9 cellular contexts compared by ENCODE assay signal in genomic region chr2:223247136-223247535, GRCh38.
A peak's percentile ranks its signal among the peaks of the same experiment; 100 is the strongest.
DNase-seq lines count a peak whose midpoint lies in the region; ATAC-seq, FAIRE-seq and TF ChIP-seq lines count a peak whose summit lies in the region.
"Had no signal": no experiment of that assay in that cellular context is flagged by ENCODE, and none has a peak within 500 bp of the region (broad histone marks: within the 10 kb centered on the region; RNA-seq: fewer than 3 reads in every experiment).

No MANE protein-coding gene starts in this region.

- no peak overlapping the region for H3K9ac ChIP-seq in HepG2 (ENCODE audit: insufficient read depth, low read depth, low read length)

- TF ChIP-seq POLR2A in HepG2 (IDR thresholded peaks at IDR 0.05; ENCODE audit: insufficient read depth in 1 of 2, low read depth in 2 of 2, low read length in 2 of 2) = no peak
- TF ChIP-seq POLR2A in right lobe of liver (IDR thresholded peaks at IDR 0.05) = no peak

- no TSS peak for BruUV-seq in HepG2 (replicated peaks; lab: Mats Ljungman, UMichigan)

- no peaks in the 10 kb centered on the region for H3K79me2 ChIP-seq in HepG2 (ENCODE audit: insufficient read depth, low read length)

- H3K36me3 ChIP-seq in HepG2 (replicated peaks in 1 of 2; ENCODE audit: control insufficient read depth in 1 of 2, insufficient read depth in 2 of 2, low read length in 2 of 2) = no peaks in the 10 kb centered on the region
- H3K36me3 ChIP-seq in right lobe of liver = no peaks in the 10 kb centered on the region
- H3K36me3 ChIP-seq: SJSA1 had no signal

- peak; percentile 28 for DNase-seq in HepG2 (ENCODE audit: low spot score)
- no peak for DNase-seq in right lobe of liver
- DNase-seq in NCI-H748 (lab: John Stamatoyannopoulos, UW; ENCODE audit: unreplicated experiment) = peak; percentile 64
- DNase-seq in epidermal melanocyte (ENCODE audit: insufficient read length, low spot score) = peak; percentile 51
- no peak for DNase-seq in CD1c-positive myeloid dendritic cell (ENCODE audit: extremely low spot score)
- DNase-seq in activated CD8-positive, alpha-beta memory T cell treated with anti-CD3 and anti-CD28 coated beads, Interleukin-2, amount 50 U/mL, for 4 hours = no peak

- no peaks in the 10 kb centered on the region for H3K27me3 ChIP-seq in HepG2 (ENCODE audit: control insufficient read depth in 1 of 2, insufficient read depth in 2 of 2, low read length in 2 of 2)
- no peaks in the 10 kb centered on the region for H3K27me3 ChIP-seq in right lobe of liver
- H3K27me3 ChIP-seq: SJSA1 had no signal

- no peak overlapping the region for H3K4me2 ChIP-seq in HepG2 (ENCODE audit: low read depth, low read length)

- H3K9me3 ChIP-seq in HepG2 (ENCODE audit: low read length) (no peaks in the 10 kb centered on the region), right lobe of liver (no peaks in the 10 kb centered on the region)
- H3K9me3 ChIP-seq: SJSA1 had no signal

- in situ Hi-C loops in HepG2 (cut with HindIII; ENCODE audit: extremely low pct_ligation_motif_present, low pct_unique_long_range_greater_than_20kb) = no loop called here

- POLR2A ChIA-PET in HepG2 (lab: Yijun Ruan, JAX) = no interaction called here

- H3K4me3 ChIP-seq in HepG2 (replicated peaks in 1 of 3; ENCODE audit: insufficient read depth in 1 of 3, low read depth in 2 of 3, low read length in 3 of 3) = no peak overlapping the region
- no peak overlapping the region for H3K4me3 ChIP-seq in right lobe of liver
- H3K4me3 ChIP-seq: SJSA1 had no signal

- WGBS in HepG2 (ENCODE audit: low lambda C conversion rate) = 5% methylated on average over 3 of the region's 3 CpGs
- WGBS in right lobe of liver (ENCODE audit: insufficient coverage, low coverage, low lambda C conversion rate, missing lambda C conversion rate) = 79% methylated on average over 3 of the region's 3 CpGs

- CTCF ChIA-PET in HepG2 (lab: Yijun Ruan, JAX; ENCODE audit: low intra/inter-chr PET ratio, low total read pairs) = no interaction called here

- TF ChIP-seq EP300 in HepG2 (IDR thresholded peaks at IDR 0.05; ENCODE audit: low read depth in 2 of 2, low read length in 2 of 2) (no peak), HepG2 (CRISPR knock-in tag; IDR thresholded peaks at IDR 0.05; ENCODE audit: borderline replicate concordance) (no peak)

- no peak for TF ChIP-seq RAD21 in HepG2 (CRISPR knock-in tag; IDR thresholded peaks at IDR 0.05)

- ATAC-seq in HepG2 (peak; percentile 56; the same call in 2 of the 3 replicates), right lobe of liver (no peak), HG03442 (IDR thresholded peaks at IDR 0.05; ENCODE audit: unreplicated experiment) (no peak), HG03175 (IDR thresholded peaks at IDR 0.05; ENCODE audit: unreplicated experiment) (no peak)

- FAIRE-seq in HepG2 (lab: Jason Lieb, UNC) = peak; percentile 37

- intact Hi-C loops in HepG2 (cut with micrococcal nuclease; ENCODE audit: unreplicated experiment) = no loop called here
- intact Hi-C loops in right lobe of liver (cut with DNase I) = no loop called here

- H3K27ac ChIP-seq in HepG2 (ENCODE audit: extremely low read length, insufficient read depth, low read length) = no peak overlapping the region
- H3K27ac ChIP-seq in right lobe of liver = no peak overlapping the region
- H3K27ac ChIP-seq: SJSA1 had no signal

- no peaks in the 10 kb centered on the region for H4K20me1 ChIP-seq in HepG2 (ENCODE audit: insufficient read depth, low read length)

- no peaks in the 10 kb centered on the region for H3K4me1 ChIP-seq in HepG2 (ENCODE audit: insufficient read depth, low read length)
- H3K4me1 ChIP-seq in right lobe of liver = no peaks in the 10 kb centered on the region
- H3K4me1 ChIP-seq: SJSA1 had no signal

- no peak overlapping the region for H2AFZ ChIP-seq in HepG2 (ENCODE audit: low read length)

- peak; percentile 35; the same call in 1 of the 2 replicates for TF ChIP-seq CTCF in HepG2 (CRISPR knock-in tag; IDR thresholded peaks at IDR 0.05)
- TF ChIP-seq CTCF in right lobe of liver (IDR thresholded peaks at IDR 0.05) = peak in 1 of 4 donors; percentile 12

TF ChIP-seq in HepG2, 621 proteins besides CTCF, POLR2A, EP300 and RAD21:
- TF ChIP-seq STAG1 (CRISPR knock-in tag; IDR thresholded peaks at IDR 0.05) (peak; percentile 56), ZNF644 (CRISPR knock-in tag; IDR thresholded peaks at IDR 0.05; ENCODE audit: low read depth) (peak; percentile 65), ZNF773 (CRISPR knock-in tag; IDR thresholded peaks at IDR 0.05; ENCODE audit: borderline replicate concordance) (no peak)

Comparison
In these comparisons a context has a peak if more than half of its experiments do, and no peak if none do; other contexts are left out.
1. DNase-seq: peak in HepG2 (single experiment), NCI-H748 (single experiment) and epidermal melanocyte (single experiment); none in right lobe of liver (0 of 3), CD1c-positive myeloid dendritic cell (single experiment) and activated CD8-positive, alpha-beta memory T cell treated with anti-CD3 and anti-CD28 coated beads, Interleukin-2, amount 50 U/mL, for 4 hours (single experiment).